In genomic region chr11:5922749-5923426, GRCh38 we compare ENCODE assay signal across 10 cellular contexts. TPM values are rescaled to one million over a fixed set of nuclear protein-coding genes. Genes with fewer than 3 reads are reported as not detected.
DNase-seq lines count a peak whose midpoint lies in the region; ATAC-seq and TF ChIP-seq lines count a peak whose summit lies in the region.
"Had no signal": no experiment of that assay in that cellular context is flagged by ENCODE, and none has a peak within 500 bp of the region (broad histone marks: within the 10 kb centered on the region; RNA-seq: fewer than 3 reads in every experiment).

No MANE protein-coding gene starts in this region.

- ATAC-seq in activated CD4-positive, CD25-positive, alpha-beta regulatory T cell treated with anti-CD3 and anti-CD28 coated beads, Interleukin-2, amount 50 U/mL, for 24 hours = peak; percentile 56 to 65
- no peak for ATAC-seq in naive thymus-derived CD8-positive, alpha-beta T cell

- no peaks in the 10 kb centered on the region for H3K9me3 ChIP-seq in SK-N-SH

- POLR2A ChIA-PET in SK-N-SH (lab: Yijun Ruan, JAX) = no interaction called here
- POLR2A ChIA-PET in naive thymus-derived CD8-positive, alpha-beta T cell (lab: Charles Lee) = no interaction called here

- H3K4me1 Mint-ChIP-seq in naive thymus-derived CD8-positive, alpha-beta T cell = no peaks in the 10 kb centered on the region

- WGBS in SK-N-SH (ENCODE audit: low lambda C conversion rate) = 6% methylated on average over 2 of the region's 2 CpGs

- H3K4me3 ChIP-seq in SK-N-SH (ENCODE audit: low read depth in 2 of 2, low read length in 1 of 2) = no peak overlapping the region

- in situ Hi-C loops in GM13977 (cut with MboI; ENCODE audit: low pct_unique_long_range_greater_than_20kb, low sequenced_read_pairs, unreplicated experiment) = no loop called here

- H3K36me3 ChIP-seq in SK-N-SH (replicated peaks in 1 of 2; ENCODE audit: control insufficient read depth in 1 of 2, insufficient read depth in 2 of 2, low read length in 1 of 2) = no peaks in the 10 kb centered on the region

- H4K20me1 ChIP-seq in SK-N-SH (ENCODE audit: insufficient read depth) = no peaks in the 10 kb centered on the region

- H3K79me2 ChIP-seq in SK-N-SH (ENCODE audit: insufficient read depth) = no peaks in the 10 kb centered on the region

- H3K9ac ChIP-seq in SK-N-SH = no peak overlapping the region

- no peak overlapping the region for H3K27ac ChIP-seq in SK-N-SH (ENCODE audit: low read depth in 2 of 2, low read length in 1 of 2)

- H3K27me3 ChIP-seq in SK-N-SH (ENCODE audit: insufficient read depth) = no peaks in the 10 kb centered on the region

- H3K27me3 Mint-ChIP-seq in naive thymus-derived CD8-positive, alpha-beta T cell = peaks cover 0 to 6% (median 1%) of the 10 kb centered on the region in 5 donors

- no peak for TF ChIP-seq RAD21 in SK-N-SH (IDR thresholded peaks at IDR 0.05; ENCODE audit: low read length)

- H3F3A ChIP-seq in SK-N-SH (replicated peaks; ENCODE audit: insufficient read depth) = no peaks in the 10 kb centered on the region

- H3K4me1 ChIP-seq in SK-N-SH (ENCODE audit: control insufficient read depth in 1 of 2, insufficient read depth in 2 of 2, low read depth in 1 of 2, low read length in 1 of 2) = no peaks in the 10 kb centered on the region

- H3K9me3 Mint-ChIP-seq in naive thymus-derived CD8-positive, alpha-beta T cell = peaks cover 0 to 43% (median 17%) of the 10 kb centered on the region in 9 donors

- no peak overlapping the region for H3K4me2 ChIP-seq in SK-N-SH

- DNase-seq in activated CD4-positive, CD25-positive, alpha-beta regulatory T cell treated with anti-CD3 and anti-CD28 coated beads, Interleukin-2, amount 50 U/mL, for 72 hours = no peak
- DNase-seq in H4 (ENCODE audit: low spot score) (peak; percentile 41), HK-2 (ENCODE audit: unreplicated experiment) (peak; percentile 24), iris pigment epithelial cell (ENCODE audit: low read depth) (peak; percentile 39), SK-N-SH (no peak), GM13977 (ENCODE audit: low spot score) (no peak)
- no peak for DNase-seq in naive thymus-derived CD8-positive, alpha-beta T cell
- DNase-seq: activated CD8-positive, alpha-beta memory T cell treated with anti-CD3 and anti-CD28 coated beads, Interleukin-2, amount 50 U/mL, for 4 hours; NCI-H510A treated with DMSO at 0.1 percent for 48 hours had no signal

- no peak for TF ChIP-seq CTCF in SK-N-SH (IDR thresholded peaks at IDR 0.05)
- TF ChIP-seq CTCF in GM13977 (IDR thresholded peaks at IDR 0.05; ENCODE audit: extremely low read depth, insufficient read depth, missing control alignments) = no peak

- no peak overlapping the region for H3K27ac Mint-ChIP-seq in naive thymus-derived CD8-positive, alpha-beta T cell

- H3K36me3 Mint-ChIP-seq in naive thymus-derived CD8-positive, alpha-beta T cell = peaks cover 0 to 16% (median 0%) of the 10 kb centered on the region in 3 donors

- H3K4me3 Mint-ChIP-seq in naive thymus-derived CD8-positive, alpha-beta T cell = no peak overlapping the region

- no peaks in the 10 kb centered on the region for H3K9me2 ChIP-seq in SK-N-SH

- no peak for TF ChIP-seq EP300 in SK-N-SH (IDR thresholded peaks at IDR 0.05; ENCODE audit: borderline replicate concordance in 1 of 2, low read depth in 1 of 2, low read length in 1 of 2)

- no peak overlapping the region for H2AFZ ChIP-seq in SK-N-SH (ENCODE audit: low read depth)

- CTCF ChIA-PET in SK-N-SH (lab: Yijun Ruan, JAX) = no interaction called here

TF ChIP-seq in SK-N-SH, 30 proteins besides CTCF, POLR2A, EP300 and RAD21:
- TF ChIP-seq MAX (IDR thresholded peaks at IDR 0.05; ENCODE audit: low read depth) (no peak), NFIC (IDR thresholded peaks at IDR 0.05; ENCODE audit: borderline replicate concordance) (no peak), TAF1 (IDR thresholded peaks at IDR 0.05; ENCODE audit: borderline replicate concordance, low read depth, low read length) (no peak), POLR2AphosphoS5 (IDR thresholded peaks at IDR 0.05; ENCODE audit: low read depth, low read length) (no peak), REST (IDR thresholded peaks at IDR 0.05; ENCODE audit: low read depth, low read length) (no peak), SMC3 (IDR thresholded peaks at IDR 0.05; ENCODE audit: low read depth, low read length) (no peak), YY1 (IDR thresholded peaks at IDR 0.05; ENCODE audit: low read depth) (no peak), RCOR1 (IDR thresholded peaks at IDR 0.05; ENCODE audit: low read length) (no peak), MEF2A (IDR thresholded peaks at IDR 0.05; ENCODE audit: borderline replicate concordance, low read depth) (no peak), SIN3A (IDR thresholded peaks at IDR 0.05; ENCODE audit: borderline replicate concordance, low read depth, low read length) (no peak), USF2 (IDR thresholded peaks at IDR 0.05; ENCODE audit: borderline replicate concordance, low read depth, low read length) (no peak), TEAD4 (IDR thresholded peaks at IDR 0.05; ENCODE audit: borderline replicate concordance, insufficient read depth) (no peak)

RNA-seq across cellular contexts. Expression of gene OR56A3, which starts 19.2 kb away (rescaled TPM):
- not detected in 2 replicates for total RNA-seq in H4 (2014; rRNA removed; shearing (Covaris generic))
- not detected in 2 replicates for polyA plus RNA-seq in SK-N-SH (2012; rRNA removed)
- polyA plus RNA-seq in SK-N-SH (2012; cell fraction: cytosol; rRNA removed) = not detected in 2 replicates
- polyA plus RNA-seq in SK-N-SH (2012; cell fraction: nucleus; rRNA removed) = not detected in 2 replicates
- total RNA-seq in naive thymus-derived CD8-positive, alpha-beta T cell = not detected
- polyA plus RNA-seq in naive thymus-derived CD8-positive, alpha-beta T cell = not detected

RNA-seq across cellular contexts. Expression of gene OR52E5, which starts 29.9 kb away (rescaled TPM):
- total RNA-seq in H4 (2014; rRNA removed; shearing (Covaris generic)) = not detected in 2 replicates
- polyA plus RNA-seq in SK-N-SH (2012; rRNA removed) = not detected in 2 replicates
- polyA plus RNA-seq in SK-N-SH (2012; cell fraction: cytosol; rRNA removed) = not detected in 2 replicates
- not detected in 2 replicates for polyA plus RNA-seq in SK-N-SH (2012; cell fraction: nucleus; rRNA removed)
- total RNA-seq in naive thymus-derived CD8-positive, alpha-beta T cell = not detected
- not detected for polyA plus RNA-seq in naive thymus-derived CD8-positive, alpha-beta T cell

RNA-seq across cellular contexts. Expression of gene OR52E4, which starts 42.5 kb away (rescaled TPM):
- not detected in 2 replicates for total RNA-seq in H4 (2014; rRNA removed; shearing (Covaris generic))
- not detected in 2 replicates for polyA plus RNA-seq in SK-N-SH (2012; rRNA removed)
- not detected in 2 replicates for polyA plus RNA-seq in SK-N-SH (2012; cell fraction: cytosol; rRNA removed)
- not detected in 2 replicates for polyA plus RNA-seq in SK-N-SH (2012; cell fraction: nucleus; rRNA removed)
- total RNA-seq in naive thymus-derived CD8-positive, alpha-beta T cell = not detected
- polyA plus RNA-seq in naive thymus-derived CD8-positive, alpha-beta T cell = not detected

RNA-seq across cellular contexts. Expression of gene OR56A5, which starts 45.4 kb away (rescaled TPM):
- total RNA-seq in H4 (2014; rRNA removed; shearing (Covaris generic)) = not detected in 2 replicates
- polyA plus RNA-seq in SK-N-SH (2012; rRNA removed) = not detected in 2 replicates
- polyA plus RNA-seq in SK-N-SH (2012; cell fraction: cytosol; rRNA removed) = not detected in 2 replicates
- not detected in 2 replicates for polyA plus RNA-seq in SK-N-SH (2012; cell fraction: nucleus; rRNA removed)
- total RNA-seq in naive thymus-derived CD8-positive, alpha-beta T cell = not detected
- polyA plus RNA-seq in naive thymus-derived CD8-positive, alpha-beta T cell = not detected

Comparison
In these comparisons a context has a peak if more than half of its experiments do, and no peak if none do; other contexts are left out.
1. ATAC-seq: peak in activated CD4-positive, CD25-positive, alpha-beta regulatory T cell treated with anti-CD3 and anti-CD28 coated beads, Interleukin-2, amount 50 U/mL, for 24 hours (2 of 2); none in naive thymus-derived CD8-positive, alpha-beta T cell (0 of 2).
2. DNase-seq: peak in H4 (single experiment), HK-2 (single experiment) and iris pigment epithelial cell (single experiment); none in activated CD4-positive, CD25-positive, alpha-beta regulatory T cell treated with anti-CD3 and anti-CD28 coated beads, Interleukin-2, amount 50 U/mL, for 72 hours (single experiment), SK-N-SH (single experiment), GM13977 (single experiment) and naive thymus-derived CD8-positive, alpha-beta T cell (0 of 10).